1 cellular context compared by ENCODE assay signal in genomic region chr19:34075661-34076091, GRCh38.
TF ChIP-seq lines count a peak whose summit lies in the region.

No MANE protein-coding gene starts in this region.

TF ChIP-seq in HCT116, 20 proteins besides CTCF, POLR2A, EP300 and RAD21 (continued from another document):
- TF ChIP-seq, protein P1, sequence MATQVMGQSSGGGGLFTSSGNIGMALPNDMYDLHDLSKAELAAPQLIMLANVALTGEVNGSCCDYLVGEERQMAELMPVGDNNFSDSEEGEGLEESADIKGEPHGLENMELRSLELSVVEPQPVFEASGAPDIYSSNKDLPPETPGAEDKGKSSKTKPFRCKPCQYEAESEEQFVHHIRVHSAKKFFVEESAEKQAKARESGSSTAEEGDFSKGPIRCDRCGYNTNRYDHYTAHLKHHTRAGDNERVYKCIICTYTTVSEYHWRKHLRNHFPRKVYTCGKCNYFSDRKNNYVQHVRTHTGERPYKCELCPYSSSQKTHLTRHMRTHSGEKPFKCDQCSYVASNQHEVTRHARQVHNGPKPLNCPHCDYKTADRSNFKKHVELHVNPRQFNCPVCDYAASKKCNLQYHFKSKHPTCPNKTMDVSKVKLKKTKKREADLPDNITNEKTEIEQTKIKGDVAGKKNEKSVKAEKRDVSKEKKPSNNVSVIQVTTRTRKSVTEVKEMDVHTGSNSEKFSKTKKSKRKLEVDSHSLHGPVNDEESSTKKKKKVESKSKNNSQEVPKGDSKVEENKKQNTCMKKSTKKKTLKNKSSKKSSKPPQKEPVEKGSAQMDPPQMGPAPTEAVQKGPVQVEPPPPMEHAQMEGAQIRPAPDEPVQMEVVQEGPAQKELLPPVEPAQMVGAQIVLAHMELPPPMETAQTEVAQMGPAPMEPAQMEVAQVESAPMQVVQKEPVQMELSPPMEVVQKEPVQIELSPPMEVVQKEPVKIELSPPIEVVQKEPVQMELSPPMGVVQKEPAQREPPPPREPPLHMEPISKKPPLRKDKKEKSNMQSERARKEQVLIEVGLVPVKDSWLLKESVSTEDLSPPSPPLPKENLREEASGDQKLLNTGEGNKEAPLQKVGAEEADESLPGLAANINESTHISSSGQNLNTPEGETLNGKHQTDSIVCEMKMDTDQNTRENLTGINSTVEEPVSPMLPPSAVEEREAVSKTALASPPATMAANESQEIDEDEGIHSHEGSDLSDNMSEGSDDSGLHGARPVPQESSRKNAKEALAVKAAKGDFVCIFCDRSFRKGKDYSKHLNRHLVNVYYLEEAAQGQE (IDR thresholded peaks at IDR 0.05; ENCODE audit: low read depth), result no peak
- TF ChIP-seq EGR1 (IDR thresholded peaks at IDR 0.05; ENCODE audit: low read depth), result no peak
TF ChIP-seq in HCT116: peak in this region for 0.
